Comparison of ENCODE assay signal across 16 cellular contexts in genomic region chr5:121366515-121366914, GRCh38.
A peak's percentile ranks its signal among the peaks of the same experiment; 100 is the strongest.
DNase-seq lines count a peak whose midpoint lies in the region; ATAC-seq and TF ChIP-seq lines count a peak whose summit lies in the region.
"Had no signal": no experiment of that assay in that cellular context is flagged by ENCODE, and none has a peak within 500 bp of the region (broad histone marks: within the 10 kb centered on the region; RNA-seq: fewer than 3 reads in every experiment).

No MANE protein-coding gene starts in this region.

- no peak overlapping the region for H3K23ac ChIP-seq in mesenchymal stem cell (ENCODE audit: low read length in 2 of 2)

- H3K4me1 ChIP-seq in mesenchymal stem cell (ENCODE audit: control insufficient read depth, insufficient read depth, low read depth, low read length) (no peaks in the 10 kb centered on the region), suprapubic skin (no peaks in the 10 kb centered on the region)
- H3K4me1 ChIP-seq: lower lobe of right lung, sigmoid colon had no signal

- H2BK5ac ChIP-seq in mesenchymal stem cell (ENCODE audit: low read depth, low read length, poor library complexity, severe bottlenecking): no peak overlapping the region

- H2AFZ ChIP-seq in mesenchymal stem cell (ENCODE audit: low read depth, low read length): no peak overlapping the region

- 40% methylated on average over 1 of the region's 3 CpGs for WGBS in mesenchymal stem cell
- WGBS in suprapubic skin: 80% methylated on average over 3 of the region's 3 CpGs

- H3K36me3 ChIP-seq in mesenchymal stem cell (ENCODE audit: control insufficient read depth in 1 of 2, insufficient read depth in 2 of 2, low read depth in 1 of 2, low read length in 2 of 2) (no peaks in the 10 kb centered on the region), suprapubic skin (no peaks in the 10 kb centered on the region)
- H3K36me3 ChIP-seq: lower lobe of right lung, sigmoid colon had no signal

- H3K4ac ChIP-seq in mesenchymal stem cell (ENCODE audit: low read depth in 1 of 2, low read length in 2 of 2): no peak overlapping the region

- H2AK5ac ChIP-seq in mesenchymal stem cell (ENCODE audit: low read length, severe bottlenecking): no peak overlapping the region

- H2BK12ac ChIP-seq in mesenchymal stem cell (ENCODE audit: low read length in 2 of 2): no peak overlapping the region

- H2BK15ac ChIP-seq in mesenchymal stem cell (ENCODE audit: low read depth, poor library complexity, severe bottlenecking): no peak overlapping the region

- no peaks in the 10 kb centered on the region for H3K27me3 ChIP-seq in mesenchymal stem cell (ENCODE audit: control insufficient read depth in 1 of 2, insufficient read depth in 1 of 2, low read length in 2 of 2)
- no peaks in the 10 kb centered on the region for H3K27me3 ChIP-seq in suprapubic skin
- H3K27me3 ChIP-seq: sigmoid colon had no signal

- H3K9me3 ChIP-seq in mesenchymal stem cell (ENCODE audit: control insufficient read depth, low read length): no peaks in the 10 kb centered on the region
- no peaks in the 10 kb centered on the region for H3K9me3 ChIP-seq in suprapubic skin
- H3K9me3 ChIP-seq: lower lobe of right lung, sigmoid colon had no signal

- no peak overlapping the region for H3K4me3 ChIP-seq in choroid plexus epithelial cell (ENCODE audit: low read depth, low read length)
- H3K4me3 ChIP-seq in mesenchymal stem cell (ENCODE audit: insufficient read depth in 1 of 2, low read depth in 1 of 2, low read length in 2 of 2): no peak overlapping the region
- H3K4me3 ChIP-seq in suprapubic skin: no peak overlapping the region
- H3K4me3 ChIP-seq: lower lobe of right lung, sigmoid colon had no signal

- H3K18ac ChIP-seq in mesenchymal stem cell (ENCODE audit: low read depth in 1 of 2, low read length in 2 of 2): no peak overlapping the region

- no peak overlapping the region for H3K14ac ChIP-seq in mesenchymal stem cell (ENCODE audit: low read length in 2 of 2)

- no peaks in the 10 kb centered on the region for H3K79me1 ChIP-seq in mesenchymal stem cell (replicated peaks; ENCODE audit: low read length, poor library complexity, severe bottlenecking)

- H3K4me2 ChIP-seq in mesenchymal stem cell (ENCODE audit: low read length, poor library complexity, severe bottlenecking): no peak overlapping the region

- no peak overlapping the region for H4K8ac ChIP-seq in mesenchymal stem cell (ENCODE audit: low read length)

- ATAC-seq in GM18861 (IDR thresholded peaks at IDR 0.05; ENCODE audit: unreplicated experiment): no peak
- ATAC-seq: lower lobe of right lung, natural killer cell had no signal

- no peak for TF ChIP-seq EP300 in suprapubic skin (IDR thresholded peaks at IDR 0.05)

- DNase-seq in COLO829 (ENCODE audit: low spot score) (peak; percentile 71), NCI-H460 (ENCODE audit: extremely low read depth, low read depth) (peak; percentile 32), choroid plexus epithelial cell (ENCODE audit: low read depth) (peak; percentile 18), mesenchymal stem cell (peak; percentile 56), suprapubic skin (ENCODE audit: low spot score in 2 of 2) (no peak), SIG-M5 (lab: John Stamatoyannopoulos, UW) (no peak)
- no peak for DNase-seq in stimulated activated CD4-positive, alpha-beta T cell treated with anti-CD3 and anti-CD28 coated beads, Interleukin-1b, Interleukin-23, amount 100 ng/mL, for 48 hours
- DNase-seq: activated CD4-positive, alpha-beta T cell treated with anti-CD3 and anti-CD28 coated beads, Interleukin-2, amount 50 U/mL, for 48 hours; CD4-positive, alpha-beta memory T cell; lower lobe of right lung; natural killer cell; NCI-H2081; SHP77 treated with DMSO at 0.1 percent for 48 hours; sigmoid colon; stimulated activated naive CD4-positive, alpha-beta T cell had no signal

- H4K91ac ChIP-seq in mesenchymal stem cell (ENCODE audit: low read length): no peak overlapping the region

- no peak for TF ChIP-seq POLR2A in suprapubic skin (IDR thresholded peaks at IDR 0.05)

- TF ChIP-seq CTCF in choroid plexus epithelial cell (conservative IDR thresholded peaks at IDR 0.05; ENCODE audit: low read depth, low read length): no peak
- no peak for TF ChIP-seq CTCF in suprapubic skin (IDR thresholded peaks at IDR 0.05)

- H3K9ac ChIP-seq in mesenchymal stem cell (ENCODE audit: low read length): no peak overlapping the region

- H3K27ac ChIP-seq in mesenchymal stem cell (ENCODE audit: low read length, poor library complexity, severe bottlenecking) (no peak overlapping the region), suprapubic skin (no peak overlapping the region)
- H3K27ac ChIP-seq: lower lobe of right lung, sigmoid colon had no signal

- H2BK120ac ChIP-seq in mesenchymal stem cell (ENCODE audit: low read depth, low read length): no peak overlapping the region

Comparison
In these comparisons a context has a peak if more than half of its experiments do, and no peak if none do; other contexts are left out.
1. DNase-seq: peak in COLO829 (single experiment), NCI-H460 (single experiment), choroid plexus epithelial cell (single experiment) and mesenchymal stem cell (single experiment); none in stimulated activated CD4-positive, alpha-beta T cell treated with anti-CD3 and anti-CD28 coated beads, Interleukin-1b, Interleukin-23, amount 100 ng/mL, for 48 hours (single experiment), suprapubic skin (0 of 2) and SIG-M5 (single experiment).